ENCODE assay signal across 10 cellular contexts in the genomic region with DNA sequence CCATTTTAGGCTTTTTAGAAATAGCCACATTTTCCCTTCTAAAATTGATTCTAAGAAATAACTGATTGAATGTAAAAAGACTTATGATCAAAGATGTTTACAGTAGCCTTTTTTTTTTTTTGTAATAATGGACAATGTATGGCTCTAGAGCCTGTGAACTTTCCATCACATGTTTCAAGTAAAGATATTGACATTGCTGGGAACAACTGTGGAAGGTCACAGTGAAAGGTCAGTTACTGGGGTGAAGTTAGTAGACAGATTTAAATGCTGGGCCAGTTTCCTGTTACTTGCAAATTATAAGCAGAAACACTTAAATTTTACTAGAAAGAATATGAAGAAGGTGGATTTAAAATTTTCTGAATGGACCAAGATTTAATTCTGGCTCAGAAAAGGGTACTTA. TPM values are rescaled to one million over a fixed set of nuclear protein-coding genes. Genes with fewer than 3 reads are reported as not detected.
"Had no signal": no experiment of that assay in that cellular context is flagged by ENCODE, and none has a peak within 500 bp of the region (broad histone marks: within the 10 kb centered on the region; RNA-seq: fewer than 3 reads in every experiment).

No MANE protein-coding gene starts in this region.

- FAIRE-seq: HTR-8/SVneo, K562 had no signal

- H3K4me3 Mint-ChIP-seq: IgD-negative memory B cell had no signal

- H3K4me1 Mint-ChIP-seq: IgD-negative memory B cell had no signal

- H3K27me3 Mint-ChIP-seq: IgD-negative memory B cell had no signal

- H3K4me3 ChIP-seq: K562 had no signal

- H3K9me3 Mint-ChIP-seq: IgD-negative memory B cell had no signal

- H3K27ac ChIP-seq: HL-60, KMS-11 had no signal

- DNase-seq: IMR-90, KBM-7, KG1 had no signal

- H3K9ac ChIP-seq: KMS-11 had no signal

- H3K27ac Mint-ChIP-seq: IgD-negative memory B cell had no signal

- H3K36me3 Mint-ChIP-seq: IgD-negative memory B cell had no signal

- H3K4me2 ChIP-seq: KMS-11 had no signal

- ATAC-seq: K562 had no signal

RNA-seq across cellular contexts. Expression of a gene that starts 18.4 kb away (rescaled TPM):
- total RNA-seq: HT-29, HT1080, IMR-90 had no signal
- polyA plus RNA-seq: IgD-negative memory B cell, IMR-90 had no signal

RNA-seq across cellular contexts. Expression of a gene that starts 32.4 kb away (rescaled TPM):
- total RNA-seq: HT-29, HT1080, IMR-90 had no signal
- polyA plus RNA-seq: IgD-negative memory B cell, IMR-90 had no signal
